Comparison of ENCODE assay signal across 12 cellular contexts in genomic region chrX:7996851-7997250, GRCh38.
A peak's percentile ranks its signal among the peaks of the same experiment; 100 is the strongest.
DNase-seq lines count a peak whose midpoint lies in the region; ATAC-seq, FAIRE-seq and TF ChIP-seq lines count a peak whose summit lies in the region.
"Had no signal": no experiment of that assay in that cellular context is flagged by ENCODE, and none has a peak within 500 bp of the region (broad histone marks: within the 10 kb centered on the region; RNA-seq: fewer than 3 reads in every experiment).

No MANE protein-coding gene starts in this region.

- ATAC-seq in left lung: peak; percentile 75
- peak; percentile 53 for ATAC-seq in upper lobe of right lung
- ATAC-seq in HG03432 (IDR thresholded peaks at IDR 0.05; ENCODE audit: unreplicated experiment): no peak
- ATAC-seq: GM23338 had no signal

- FAIRE-seq in D721Med (lab: Jason Lieb, UNC): peak; percentile 77
- FAIRE-seq: GM12892, H54, HTR-8/SVneo had no signal

- intact Hi-C loops in left lung (cut with DNase I): loop anchor here in 1 of 2 donors (5.0 kb wide), 1 partner anchor 740 kb away; no protein-coding TSS in a partner anchor
- intact Hi-C loops in upper lobe of right lung (cut with DNase I): no loop called here

- no peak for DNase-seq in D721Med (ENCODE audit: insufficient read length, low spot score)
- peak; percentile 6 for DNase-seq in NCI-H226
- DNase-seq in left lung: no peak
- no peak for DNase-seq in upper lobe of right lung
- no peak for DNase-seq in NCI-H187 (lab: John Stamatoyannopoulos, UW)
- DNase-seq: HCEC 1CT had no signal

- H3K4me1 ChIP-seq in left lung (no peaks in the 10 kb centered on the region), upper lobe of right lung (no peaks in the 10 kb centered on the region)
- H3K4me1 ChIP-seq: BE2C had no signal

- H3K36me3 ChIP-seq in left lung: no peaks in the 10 kb centered on the region
- no peaks in the 10 kb centered on the region for H3K36me3 ChIP-seq in upper lobe of right lung
- H3K36me3 ChIP-seq: BE2C had no signal

- no peaks in the 10 kb centered on the region for H3K9me3 ChIP-seq in left lung
- no peaks in the 10 kb centered on the region for H3K9me3 ChIP-seq in upper lobe of right lung
- H3K9me3 ChIP-seq: BE2C had no signal

- H3K4me3 ChIP-seq in left lung: no peak overlapping the region
- H3K4me3 ChIP-seq in upper lobe of right lung: no peak overlapping the region
- H3K4me3 ChIP-seq: GM23338 had no signal

- TF ChIP-seq CTCF in D721Med (IDR thresholded peaks at IDR 0.05; ENCODE audit: insufficient read depth, missing control alignments) (no peak), left lung (IDR thresholded peaks at IDR 0.05) (no peak), upper lobe of right lung (IDR thresholded peaks at IDR 0.05) (no peak)

- no peaks in the 10 kb centered on the region for H3K27me3 ChIP-seq in left lung
- H3K27me3 ChIP-seq in upper lobe of right lung: no peaks in the 10 kb centered on the region
- H3K27me3 ChIP-seq: BE2C had no signal

- no peak overlapping the region for H3K27ac ChIP-seq in left lung
- no peak overlapping the region for H3K27ac ChIP-seq in upper lobe of right lung
